Comparison of ENCODE assay signal across 1 cellular context in the genomic region with DNA sequence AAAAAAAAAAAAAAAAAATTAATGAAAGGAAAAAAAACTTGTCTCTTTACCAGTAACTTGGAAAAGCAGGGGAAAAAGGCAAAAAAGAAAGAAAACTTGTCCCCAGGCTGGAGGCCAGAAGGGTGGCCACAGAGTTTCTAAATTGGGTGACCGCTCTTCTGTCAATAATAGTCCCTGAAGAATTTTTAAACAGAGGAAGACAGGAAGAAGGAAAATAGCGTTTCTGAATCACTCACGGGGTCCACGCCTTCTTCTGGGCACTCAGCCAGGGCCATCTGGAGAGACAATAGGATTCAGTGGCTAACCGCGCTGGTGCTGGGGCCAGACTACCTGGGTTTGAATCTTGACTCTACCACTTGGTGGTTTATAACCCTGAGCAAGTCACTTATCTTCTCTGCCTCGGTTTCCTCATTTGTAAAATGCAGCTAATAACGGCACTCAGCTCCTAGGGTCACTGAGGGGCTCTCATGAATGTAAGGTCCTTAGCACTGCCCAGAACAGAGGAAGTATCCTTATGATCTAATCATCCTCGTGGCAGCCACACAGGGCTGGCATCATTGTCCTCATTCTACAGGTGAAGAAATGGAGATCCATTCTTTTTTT.
TF ChIP-seq lines count a peak whose summit lies in the region.

No MANE protein-coding gene starts in this region.

TF ChIP-seq in K562, 482 proteins besides CTCF, POLR2A, EP300 and RAD21 (continued from another document and continues in another):
- TF ChIP-seq, protein P1, sequence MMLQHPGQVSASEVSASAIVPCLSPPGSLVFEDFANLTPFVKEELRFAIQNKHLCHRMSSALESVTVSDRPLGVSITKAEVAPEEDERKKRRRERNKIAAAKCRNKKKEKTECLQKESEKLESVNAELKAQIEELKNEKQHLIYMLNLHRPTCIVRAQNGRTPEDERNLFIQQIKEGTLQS (IDR thresholded peaks at IDR 0.05): 0 out of 2 replicates have a peak, but pooled peaks have one; percentile 21
- TF ChIP-seq, protein P1 (CRISPR knock-in tag; conservative IDR thresholded peaks at IDR 0.05): no peak
- TF ChIP-seq ARID1B (IDR thresholded peaks at IDR 0.05) (peak; percentile 56), FIP1L1 (IDR thresholded peaks at IDR 0.05; ENCODE audit: low read depth, low read length, poor library complexity, severe bottlenecking) (no peak), ETV5 (CRISPR knock-in tag; IDR thresholded peaks at IDR 0.05; ENCODE audit: low read depth) (0 out of 2 replicates have a peak, but pooled peaks have one; percentile 51), FOXA3 (CRISPR knock-in tag; conservative IDR thresholded peaks at IDR 0.05 in 1 of 2, IDR thresholded peaks at IDR 0.05 in 1 of 2) (0 out of 4 replicates have a peak, but pooled peaks of 1 of the 2 experiments have one; percentile 16), MIER1 (IDR thresholded peaks at IDR 0.05; ENCODE audit: low read depth) (no peak), ZKSCAN1 (IDR thresholded peaks at IDR 0.05; ENCODE audit: low read depth, low read length) (no peak), FOSL1 (tag; conservative IDR thresholded peaks at IDR 0.05) (peak; percentile 74), NFIC (IDR thresholded peaks at IDR 0.05) (peak; percentile 96), JUND (IDR thresholded peaks at IDR 0.05; ENCODE audit: borderline replicate concordance, low read depth, low read length) (peak; percentile 78), JUND (tag; IDR thresholded peaks at IDR 0.05; ENCODE audit: borderline replicate concordance, low read depth, low read length) (peak; percentile 63; the same call in 2 of the 3 replicates), SETDB1 (IDR thresholded peaks at IDR 0.05; ENCODE audit: low read length) (no peak), CXXC5 (CRISPR knock-in tag; IDR thresholded peaks at IDR 0.05) (peak; percentile 54), SPI1 (IDR thresholded peaks at IDR 0.05; ENCODE audit: borderline replicate concordance, low read depth, low read length) (peak; percentile 26; the same call in 1 of the 2 replicates), BRF1 (IDR thresholded peaks at IDR 0.05; ENCODE audit: borderline replicate concordance, extremely low read depth, insufficient read length) (no peak), TCFL5 (CRISPR knock-in tag; conservative IDR thresholded peaks at IDR 0.05) (no peak), GABPA (tag; conservative IDR thresholded peaks at IDR 0.05; ENCODE audit: low read depth) (0 out of 2 replicates have a peak, but pooled peaks have one; percentile 33), LCOR (CRISPR knock-in tag; IDR thresholded peaks at IDR 0.05) (no peak), BCOR (IDR thresholded peaks at IDR 0.05) (peak; percentile 59; the same call in 1 of the 2 replicates), SIN3B (IDR thresholded peaks at IDR 0.05; ENCODE audit: low read depth) (no peak), CBFB (CRISPR knock-in tag; IDR thresholded peaks at IDR 0.05) (no peak), ZC3H4 (CRISPR knock-in tag; IDR thresholded peaks at IDR 0.05; ENCODE audit: borderline replicate concordance) (no peak), ZBTB8A (IDR thresholded peaks at IDR 0.05; ENCODE audit: partially characterized antibody) (no peak), ILF3 (IDR thresholded peaks at IDR 0.05; ENCODE audit: borderline replicate concordance) (no peak), PRPF4 (IDR thresholded peaks at IDR 0.05; ENCODE audit: insufficient read depth, low read depth, low read length, poor library complexity, severe bottlenecking) (no peak), RBM25 (IDR thresholded peaks at IDR 0.05; ENCODE audit: low read depth, low read length, severe bottlenecking) (no peak), ADNP (tag; IDR thresholded peaks at IDR 0.05) (peak; percentile 64; the same call in 1 of the 2 replicates), E2F3 (CRISPR knock-in tag; IDR thresholded peaks at IDR 0.05) (no peak), TAF15 (IDR thresholded peaks at IDR 0.05; ENCODE audit: low read depth, low read length) (no peak), KDM1A (IDR thresholded peaks at IDR 0.05) (0 out of 4 replicates have a peak, but pooled peaks of 1 of the 2 experiments have one; percentile 5), SRSF1 (IDR thresholded peaks at IDR 0.05; ENCODE audit: low read depth, low read length) (no peak)
- TF ChIP-seq, protein P2, sequence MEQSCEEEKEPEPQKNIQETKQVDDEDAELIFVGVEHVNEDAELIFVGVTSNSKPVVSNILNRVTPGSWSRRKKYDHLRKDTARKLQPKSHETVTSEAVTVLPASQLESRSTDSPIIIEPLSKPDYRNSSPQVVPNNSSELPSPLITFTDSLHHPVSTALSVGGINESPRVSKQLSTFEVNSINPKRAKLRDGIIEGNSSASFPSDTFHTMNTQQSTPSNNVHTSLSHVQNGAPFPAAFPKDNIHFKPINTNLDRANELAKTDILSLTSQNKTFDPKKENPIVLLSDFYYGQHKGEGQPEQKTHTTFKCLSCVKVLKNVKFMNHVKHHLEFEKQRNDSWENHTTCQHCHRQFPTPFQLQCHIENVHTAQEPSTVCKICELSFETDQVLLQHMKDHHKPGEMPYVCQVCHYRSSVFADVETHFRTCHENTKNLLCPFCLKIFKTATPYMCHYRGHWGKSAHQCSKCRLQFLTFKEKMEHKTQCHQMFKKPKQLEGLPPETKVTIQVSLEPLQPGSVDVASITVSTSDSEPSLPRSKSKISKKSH (CRISPR knock-in tag; IDR thresholded peaks at IDR 0.05): no peak
- TF ChIP-seq, protein P3, sequence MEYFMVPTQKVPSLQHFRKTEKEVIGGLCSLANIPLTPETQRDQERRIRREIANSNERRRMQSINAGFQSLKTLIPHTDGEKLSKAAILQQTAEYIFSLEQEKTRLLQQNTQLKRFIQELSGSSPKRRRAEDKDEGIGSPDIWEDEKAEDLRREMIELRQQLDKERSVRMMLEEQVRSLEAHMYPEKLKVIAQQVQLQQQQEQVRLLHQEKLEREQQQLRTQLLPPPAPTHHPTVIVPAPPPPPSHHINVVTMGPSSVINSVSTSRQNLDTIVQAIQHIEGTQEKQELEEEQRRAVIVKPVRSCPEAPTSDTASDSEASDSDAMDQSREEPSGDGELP (CRISPR knock-in tag; IDR thresholded peaks at IDR 0.05; ENCODE audit: borderline replicate concordance): peak; percentile 70; the same call in 1 of the 2 replicates
- TF ChIP-seq, protein P4, sequence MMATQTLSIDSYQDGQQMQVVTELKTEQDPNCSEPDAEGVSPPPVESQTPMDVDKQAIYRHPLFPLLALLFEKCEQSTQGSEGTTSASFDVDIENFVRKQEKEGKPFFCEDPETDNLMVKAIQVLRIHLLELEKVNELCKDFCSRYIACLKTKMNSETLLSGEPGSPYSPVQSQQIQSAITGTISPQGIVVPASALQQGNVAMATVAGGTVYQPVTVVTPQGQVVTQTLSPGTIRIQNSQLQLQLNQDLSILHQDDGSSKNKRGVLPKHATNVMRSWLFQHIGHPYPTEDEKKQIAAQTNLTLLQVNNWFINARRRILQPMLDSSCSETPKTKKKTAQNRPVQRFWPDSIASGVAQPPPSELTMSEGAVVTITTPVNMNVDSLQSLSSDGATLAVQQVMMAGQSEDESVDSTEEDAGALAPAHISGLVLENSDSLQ (IDR thresholded peaks at IDR 0.05): peak; percentile 51
- TF ChIP-seq, protein P5, sequence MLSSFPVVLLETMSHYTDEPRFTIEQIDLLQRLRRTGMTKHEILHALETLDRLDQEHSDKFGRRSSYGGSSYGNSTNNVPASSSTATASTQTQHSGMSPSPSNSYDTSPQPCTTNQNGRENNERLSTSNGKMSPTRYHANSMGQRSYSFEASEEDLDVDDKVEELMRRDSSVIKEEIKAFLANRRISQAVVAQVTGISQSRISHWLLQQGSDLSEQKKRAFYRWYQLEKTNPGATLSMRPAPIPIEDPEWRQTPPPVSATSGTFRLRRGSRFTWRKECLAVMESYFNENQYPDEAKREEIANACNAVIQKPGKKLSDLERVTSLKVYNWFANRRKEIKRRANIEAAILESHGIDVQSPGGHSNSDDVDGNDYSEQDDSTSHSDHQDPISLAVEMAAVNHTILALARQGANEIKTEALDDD (IDR thresholded peaks at IDR 0.05): peak; percentile 50; the same call in 1 of the 2 replicates
- TF ChIP-seq, protein P6, sequence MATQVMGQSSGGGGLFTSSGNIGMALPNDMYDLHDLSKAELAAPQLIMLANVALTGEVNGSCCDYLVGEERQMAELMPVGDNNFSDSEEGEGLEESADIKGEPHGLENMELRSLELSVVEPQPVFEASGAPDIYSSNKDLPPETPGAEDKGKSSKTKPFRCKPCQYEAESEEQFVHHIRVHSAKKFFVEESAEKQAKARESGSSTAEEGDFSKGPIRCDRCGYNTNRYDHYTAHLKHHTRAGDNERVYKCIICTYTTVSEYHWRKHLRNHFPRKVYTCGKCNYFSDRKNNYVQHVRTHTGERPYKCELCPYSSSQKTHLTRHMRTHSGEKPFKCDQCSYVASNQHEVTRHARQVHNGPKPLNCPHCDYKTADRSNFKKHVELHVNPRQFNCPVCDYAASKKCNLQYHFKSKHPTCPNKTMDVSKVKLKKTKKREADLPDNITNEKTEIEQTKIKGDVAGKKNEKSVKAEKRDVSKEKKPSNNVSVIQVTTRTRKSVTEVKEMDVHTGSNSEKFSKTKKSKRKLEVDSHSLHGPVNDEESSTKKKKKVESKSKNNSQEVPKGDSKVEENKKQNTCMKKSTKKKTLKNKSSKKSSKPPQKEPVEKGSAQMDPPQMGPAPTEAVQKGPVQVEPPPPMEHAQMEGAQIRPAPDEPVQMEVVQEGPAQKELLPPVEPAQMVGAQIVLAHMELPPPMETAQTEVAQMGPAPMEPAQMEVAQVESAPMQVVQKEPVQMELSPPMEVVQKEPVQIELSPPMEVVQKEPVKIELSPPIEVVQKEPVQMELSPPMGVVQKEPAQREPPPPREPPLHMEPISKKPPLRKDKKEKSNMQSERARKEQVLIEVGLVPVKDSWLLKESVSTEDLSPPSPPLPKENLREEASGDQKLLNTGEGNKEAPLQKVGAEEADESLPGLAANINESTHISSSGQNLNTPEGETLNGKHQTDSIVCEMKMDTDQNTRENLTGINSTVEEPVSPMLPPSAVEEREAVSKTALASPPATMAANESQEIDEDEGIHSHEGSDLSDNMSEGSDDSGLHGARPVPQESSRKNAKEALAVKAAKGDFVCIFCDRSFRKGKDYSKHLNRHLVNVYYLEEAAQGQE (CRISPR knock-in tag; IDR thresholded peaks at IDR 0.05; ENCODE audit: low read depth): no peak
- TF ChIP-seq, protein P7, sequence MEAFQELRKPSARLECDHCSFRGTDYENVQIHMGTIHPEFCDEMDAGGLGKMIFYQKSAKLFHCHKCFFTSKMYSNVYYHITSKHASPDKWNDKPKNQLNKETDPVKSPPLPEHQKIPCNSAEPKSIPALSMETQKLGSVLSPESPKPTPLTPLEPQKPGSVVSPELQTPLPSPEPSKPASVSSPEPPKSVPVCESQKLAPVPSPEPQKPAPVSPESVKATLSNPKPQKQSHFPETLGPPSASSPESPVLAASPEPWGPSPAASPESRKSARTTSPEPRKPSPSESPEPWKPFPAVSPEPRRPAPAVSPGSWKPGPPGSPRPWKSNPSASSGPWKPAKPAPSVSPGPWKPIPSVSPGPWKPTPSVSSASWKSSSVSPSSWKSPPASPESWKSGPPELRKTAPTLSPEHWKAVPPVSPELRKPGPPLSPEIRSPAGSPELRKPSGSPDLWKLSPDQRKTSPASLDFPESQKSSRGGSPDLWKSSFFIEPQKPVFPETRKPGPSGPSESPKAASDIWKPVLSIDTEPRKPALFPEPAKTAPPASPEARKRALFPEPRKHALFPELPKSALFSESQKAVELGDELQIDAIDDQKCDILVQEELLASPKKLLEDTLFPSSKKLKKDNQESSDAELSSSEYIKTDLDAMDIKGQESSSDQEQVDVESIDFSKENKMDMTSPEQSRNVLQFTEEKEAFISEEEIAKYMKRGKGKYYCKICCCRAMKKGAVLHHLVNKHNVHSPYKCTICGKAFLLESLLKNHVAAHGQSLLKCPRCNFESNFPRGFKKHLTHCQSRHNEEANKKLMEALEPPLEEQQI (IDR thresholded peaks at IDR 0.05): no peak
- TF ChIP-seq, protein P8, sequence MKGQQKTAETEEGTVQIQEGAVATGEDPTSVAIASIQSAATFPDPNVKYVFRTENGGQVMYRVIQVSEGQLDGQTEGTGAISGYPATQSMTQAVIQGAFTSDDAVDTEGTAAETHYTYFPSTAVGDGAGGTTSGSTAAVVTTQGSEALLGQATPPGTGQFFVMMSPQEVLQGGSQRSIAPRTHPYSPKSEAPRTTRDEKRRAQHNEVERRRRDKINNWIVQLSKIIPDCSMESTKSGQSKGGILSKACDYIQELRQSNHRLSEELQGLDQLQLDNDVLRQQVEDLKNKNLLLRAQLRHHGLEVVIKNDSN (CRISPR knock-in tag; IDR thresholded peaks at IDR 0.05): no peak
- TF ChIP-seq, protein P9, sequence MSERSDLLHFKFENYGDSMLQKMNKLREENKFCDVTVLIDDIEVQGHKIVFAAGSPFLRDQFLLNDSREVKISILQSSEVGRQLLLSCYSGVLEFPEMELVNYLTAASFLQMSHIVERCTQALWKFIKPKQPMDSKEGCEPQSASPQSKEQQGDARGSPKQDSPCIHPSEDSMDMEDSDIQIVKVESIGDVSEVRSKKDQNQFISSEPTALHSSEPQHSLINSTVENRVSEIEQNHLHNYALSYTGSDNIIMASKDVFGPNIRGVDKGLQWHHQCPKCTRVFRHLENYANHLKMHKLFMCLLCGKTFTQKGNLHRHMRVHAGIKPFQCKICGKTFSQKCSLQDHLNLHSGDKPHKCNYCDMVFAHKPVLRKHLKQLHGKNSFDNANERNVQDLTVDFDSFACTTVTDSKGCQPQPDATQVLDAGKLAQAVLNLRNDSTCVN (CRISPR knock-in tag; IDR thresholded peaks at IDR 0.05): no peak
- TF ChIP-seq, protein P10, sequence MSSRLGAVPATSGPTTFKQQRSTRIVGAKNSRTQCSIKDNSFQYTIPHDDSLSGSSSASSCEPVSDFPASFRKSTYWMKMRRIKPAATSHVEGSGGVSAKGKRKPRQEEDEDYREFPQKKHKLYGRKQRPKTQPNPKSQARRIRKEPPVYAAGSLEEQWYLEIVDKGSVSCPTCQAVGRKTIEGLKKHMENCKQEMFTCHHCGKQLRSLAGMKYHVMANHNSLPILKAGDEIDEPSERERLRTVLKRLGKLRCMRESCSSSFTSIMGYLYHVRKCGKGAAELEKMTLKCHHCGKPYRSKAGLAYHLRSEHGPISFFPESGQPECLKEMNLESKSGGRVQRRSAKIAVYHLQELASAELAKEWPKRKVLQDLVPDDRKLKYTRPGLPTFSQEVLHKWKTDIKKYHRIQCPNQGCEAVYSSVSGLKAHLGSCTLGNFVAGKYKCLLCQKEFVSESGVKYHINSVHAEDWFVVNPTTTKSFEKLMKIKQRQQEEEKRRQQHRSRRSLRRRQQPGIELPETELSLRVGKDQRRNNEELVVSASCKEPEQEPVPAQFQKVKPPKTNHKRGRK (tag; IDR thresholded peaks at IDR 0.05): peak; percentile 69
- TF ChIP-seq, protein P11, sequence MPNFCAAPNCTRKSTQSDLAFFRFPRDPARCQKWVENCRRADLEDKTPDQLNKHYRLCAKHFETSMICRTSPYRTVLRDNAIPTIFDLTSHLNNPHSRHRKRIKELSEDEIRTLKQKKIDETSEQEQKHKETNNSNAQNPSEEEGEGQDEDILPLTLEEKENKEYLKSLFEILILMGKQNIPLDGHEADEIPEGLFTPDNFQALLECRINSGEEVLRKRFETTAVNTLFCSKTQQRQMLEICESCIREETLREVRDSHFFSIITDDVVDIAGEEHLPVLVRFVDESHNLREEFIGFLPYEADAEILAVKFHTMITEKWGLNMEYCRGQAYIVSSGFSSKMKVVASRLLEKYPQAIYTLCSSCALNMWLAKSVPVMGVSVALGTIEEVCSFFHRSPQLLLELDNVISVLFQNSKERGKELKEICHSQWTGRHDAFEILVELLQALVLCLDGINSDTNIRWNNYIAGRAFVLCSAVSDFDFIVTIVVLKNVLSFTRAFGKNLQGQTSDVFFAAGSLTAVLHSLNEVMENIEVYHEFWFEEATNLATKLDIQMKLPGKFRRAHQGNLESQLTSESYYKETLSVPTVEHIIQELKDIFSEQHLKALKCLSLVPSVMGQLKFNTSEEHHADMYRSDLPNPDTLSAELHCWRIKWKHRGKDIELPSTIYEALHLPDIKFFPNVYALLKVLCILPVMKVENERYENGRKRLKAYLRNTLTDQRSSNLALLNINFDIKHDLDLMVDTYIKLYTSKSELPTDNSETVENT (CRISPR knock-in tag; IDR thresholded peaks at IDR 0.05): no peak
